1 cellular context compared by ENCODE assay signal in genomic region chr11:66570826-66571222, GRCh38.
TF ChIP-seq lines count a peak whose summit lies in the region.

No MANE protein-coding gene starts in this region.

TF ChIP-seq in H1, 55 proteins besides CTCF, POLR2A, EP300 and RAD21:
- TF ChIP-seq KDM4A (IDR thresholded peaks at IDR 0.05; ENCODE audit: low read depth, low read length, severe bottlenecking) (peak; percentile 6), CHD7 (IDR thresholded peaks at IDR 0.05; ENCODE audit: insufficient replicate concordance, low read length) (no peak)
